Comparison of ENCODE assay signal across 19 cellular contexts in genomic region chr9:573551-574410, GRCh38.
DNase-seq lines count a peak whose midpoint lies in the region; ATAC-seq and TF ChIP-seq lines count a peak whose summit lies in the region.
"Had no signal": no experiment of that assay in that cellular context is flagged by ENCODE, and none has a peak within 500 bp of the region (broad histone marks: within the 10 kb centered on the region; RNA-seq: fewer than 3 reads in every experiment).

No MANE protein-coding gene starts in this region.

- TF ChIP-seq CTCF in SU-DHL-6 (IDR thresholded peaks at IDR 0.05; ENCODE audit: insufficient read depth, low read length, poor library complexity, severe bottlenecking) (no peak), neural crest cell (conservative IDR thresholded peaks at IDR 0.05) (no peak), spleen (IDR thresholded peaks at IDR 0.05 in 8 of 11, conservative IDR thresholded peaks at IDR 0.05 in 3 of 11) (no peak)

- no peaks in the 10 kb centered on the region for H3K27me3 ChIP-seq in SU-DHL-6 (ENCODE audit: low read length)
- no peaks in the 10 kb centered on the region for H3K27me3 ChIP-seq in right cardiac atrium (ENCODE audit: control insufficient read depth, insufficient read depth)
- H3K27me3 ChIP-seq in spleen (replicated peaks in 1 of 7), result no peaks in the 10 kb centered on the region
- H3K27me3 ChIP-seq: brain microvascular endothelial cell had no signal

- 65% methylated on average over 16 of the region's 16 CpGs for WGBS in right cardiac atrium
- WGBS in spleen, 5 donors, result 81 to 90% (median 86%) methylated on average over 16 of the region's 16 CpGs

- H3K4me1 Mint-ChIP-seq in neural crest cell, result peaks cover 30% of the 10 kb centered on the region

- H3K9me3 ChIP-seq in SU-DHL-6 (ENCODE audit: insufficient read depth, low read length), result no peaks in the 10 kb centered on the region
- H3K9me3 ChIP-seq in right cardiac atrium (ENCODE audit: control insufficient read depth, low read length), result no peaks in the 10 kb centered on the region
- H3K9me3 ChIP-seq in spleen, result peaks cover 0 to 3% (median 0%) of the 10 kb centered on the region in 8 donors
- H3K9me3 ChIP-seq: neutrophil had no signal

- H3K4me3 Mint-ChIP-seq in neural crest cell, result peak overlapping the region; percentile 25
- H3K4me3 Mint-ChIP-seq: activated CD4-positive, alpha-beta memory T cell treated with anti-CD3 and anti-CD28 coated beads for 36 hours; T-helper 1 cell treated with Interleukin-12 subunit alpha and Interleukin-12 subunit beta and Interleukin-4 antibody, amounts not matched to agents 30 μg/mL and 1 μg/mL, for 36 hours had no signal

- peak overlapping the region; percentile 92 for H3K27ac Mint-ChIP-seq in neural crest cell (ENCODE audit: unreplicated experiment)
- H3K27ac Mint-ChIP-seq: activated CD4-positive, alpha-beta memory T cell treated with anti-CD3 and anti-CD28 coated beads for 36 hours; T-helper 1 cell treated with Interleukin-12 subunit alpha and Interleukin-12 subunit beta and Interleukin-4 antibody, amounts not matched to agents 30 μg/mL and 1 μg/mL, for 36 hours had no signal

- peaks cover 13% of the 10 kb centered on the region for H3K4me1 ChIP-seq in right cardiac atrium (ENCODE audit: control insufficient read depth, insufficient read depth, low read length)
- peaks cover 0 to 5% (median under 1%) of the 10 kb centered on the region in 6 donors for H3K4me1 ChIP-seq in spleen

- H3K4me3 ChIP-seq in SU-DHL-6 (ENCODE audit: insufficient read depth, low read length, poor library complexity, severe bottlenecking) (no peak overlapping the region), right cardiac atrium (ENCODE audit: low read length) (no peak overlapping the region), spleen (no peak overlapping the region)

- H3K27ac ChIP-seq in SU-DHL-6 (ENCODE audit: low read depth, low read length) (peak overlapping the region; percentile 73), right cardiac atrium (ENCODE audit: low read length) (peak overlapping the region; percentile 96), spleen (no peak overlapping the region)
- H3K27ac ChIP-seq: brain microvascular endothelial cell, neutrophil had no signal

- H3K9me2 ChIP-seq in SU-DHL-6 (replicated peaks; ENCODE audit: insufficient read depth, low read length), result no peaks in the 10 kb centered on the region

- peaks cover 3% of the 10 kb centered on the region for H3K9me3 Mint-ChIP-seq in neural crest cell
- H3K9me3 Mint-ChIP-seq: activated CD4-positive, alpha-beta memory T cell treated with anti-CD3 and anti-CD28 coated beads for 36 hours; T-helper 1 cell treated with Interleukin-12 subunit alpha and Interleukin-12 subunit beta and Interleukin-4 antibody, amounts not matched to agents 30 μg/mL and 1 μg/mL, for 36 hours had no signal

- ATAC-seq in right cardiac atrium (peak; percentile 32 to 44), GM21529 (IDR thresholded peaks at IDR 0.05; ENCODE audit: unreplicated experiment) (no peak), GM18520 (IDR thresholded peaks at IDR 0.05; ENCODE audit: unreplicated experiment) (no peak)

- H3K36me3 ChIP-seq in SU-DHL-6 (ENCODE audit: low read length), result peaks cover 10% of the 10 kb centered on the region
- H3K36me3 ChIP-seq in spleen, result no peaks in the 10 kb centered on the region
- H3K36me3 ChIP-seq: brain microvascular endothelial cell, neutrophil had no signal

- H4K20me1 ChIP-seq in SU-DHL-6 (ENCODE audit: low read depth, low read length), result no peaks in the 10 kb centered on the region

- DNase-seq in Daoy (ENCODE audit: low read depth) (peak; percentile 65), right cardiac atrium (no peak), neural crest cell (ENCODE audit: low read depth, low spot score) (no peak), spleen (no peak), NCI-H1694 (lab: John Stamatoyannopoulos, UW) (no peak)
- DNase-seq: activated CD4-positive, alpha-beta memory T cell treated with anti-CD3 and anti-CD28 coated beads for 36 hours; activated effector memory CD4-positive, alpha-beta T cell treated with Interleukin-2 at 50 U/mL for 16 hours; AML-193; brain microvascular endothelial cell; EL; erythroblast; KBM-7; NCI-H187 treated with DMSO at 0.1 percent for 48 hours; stimulated activated CD4-positive, alpha-beta T cell treated with anti-CD3 and anti-CD28 coated beads, Interleukin-1b, Interleukin-23, amount 100 ng/mL, for 48 hours had no signal

- intact Hi-C loops in right cardiac atrium (cut with DNase I), result no loop called here
- intact Hi-C loops in spleen (cut with DNase I; ENCODE audit: low total_unique reads), result no loop called here

- H3K36me3 Mint-ChIP-seq in neural crest cell (ENCODE audit: low read depth), result peaks cover 5% of the 10 kb centered on the region
- H3K36me3 Mint-ChIP-seq: activated CD4-positive, alpha-beta memory T cell treated with anti-CD3 and anti-CD28 coated beads for 36 hours had no signal

- peak overlapping the region; percentile 20 for H3K4me2 ChIP-seq in SU-DHL-6 (ENCODE audit: low read depth, low read length, poor library complexity, severe bottlenecking)

- peak overlapping the region; percentile 2; the same call in 1 of the 2 replicates for H3K9ac ChIP-seq in SU-DHL-6 (ENCODE audit: low read length)

- TF ChIP-seq POLR2A in spleen (IDR thresholded peaks at IDR 0.05), result no peak

- H2AFZ ChIP-seq in SU-DHL-6 (ENCODE audit: low read depth, low read length, severe bottlenecking), result no peak overlapping the region

- peaks cover 66% of the 10 kb centered on the region for H3F3A ChIP-seq in SU-DHL-6 (ENCODE audit: insufficient read depth)

- H3K27me3 Mint-ChIP-seq in neural crest cell (ENCODE audit: low read depth), result no peaks in the 10 kb centered on the region
- H3K27me3 Mint-ChIP-seq: activated CD4-positive, alpha-beta memory T cell treated with anti-CD3 and anti-CD28 coated beads for 36 hours had no signal

- peaks cover 100% of the 10 kb centered on the region for H3K79me2 ChIP-seq in SU-DHL-6 (ENCODE audit: insufficient read depth, low read length)

Comparison
In these comparisons a context has a peak if more than half of its experiments do, and no peak if none do; other contexts are left out.
1. H3K27ac ChIP-seq: peak in SU-DHL-6 (single experiment) and right cardiac atrium (single experiment); none in spleen (0 of 8).
2. ATAC-seq: peak in right cardiac atrium (2 of 2); none in GM21529 (single experiment) and GM18520 (single experiment).